8 cellular contexts compared by ENCODE assay signal in genomic region chr20:10171864-10172751, GRCh38. TPM values are rescaled to one million over a fixed set of nuclear protein-coding genes. Genes with fewer than 3 reads are reported as not detected.
DNase-seq lines count a peak whose midpoint lies in the region; ATAC-seq, FAIRE-seq and TF ChIP-seq lines count a peak whose summit lies in the region.

No MANE protein-coding gene starts in this region.

- H3K4me1 Mint-ChIP-seq in activated T-helper 17 cell treated with anti-CD3 and anti-CD28 coated beads, Interleukin-2, amount 50 U/mL, for 72 hours: peaks cover 4% of the 10 kb centered on the region

- TF ChIP-seq CTCF in omental fat pad (IDR thresholded peaks at IDR 0.05) (no peak), GM20000 (IDR thresholded peaks at IDR 0.05; ENCODE audit: extremely low read depth, missing control alignments) (no peak)

- peak; percentile 56 for FAIRE-seq in urothelium cell line (lab: Jason Lieb, UNC)

- ATAC-seq in GM18868 (IDR thresholded peaks at IDR 0.05; ENCODE audit: unreplicated experiment) (peak; percentile 48), omental fat pad (ENCODE audit: low FRiP score) (peak; percentile 77)
- ATAC-seq in activated T-helper 17 cell treated with anti-CD3 and anti-CD28 coated beads, Interleukin-2, amount 50 U/mL, for 72 hours (replicated peaks): peak; percentile 94

- H3K9me3 Mint-ChIP-seq in activated T-helper 17 cell treated with anti-CD3 and anti-CD28 coated beads, Interleukin-2, amount 50 U/mL, for 72 hours: peaks cover 5% of the 10 kb centered on the region

- H3K27me3 Mint-ChIP-seq in activated T-helper 17 cell treated with anti-CD3 and anti-CD28 coated beads, Interleukin-2, amount 50 U/mL, for 72 hours: peaks cover 33% of the 10 kb centered on the region

- intact Hi-C loops in head of caudate nucleus (cut with DNase I): no loop called here

- H3K36me3 Mint-ChIP-seq in activated T-helper 17 cell treated with anti-CD3 and anti-CD28 coated beads, Interleukin-2, amount 50 U/mL, for 72 hours (ENCODE audit: low read depth): no peaks in the 10 kb centered on the region

- DNase-seq in NCI-H2227 treated with DMSO at 0.1 percent for 48 hours (lab: John Stamatoyannopoulos, UW) (peak; percentile 49), head of caudate nucleus (peak; percentile 39 to 93 (median 80)), omental fat pad (ENCODE audit: low spot score) (no peak), urothelium cell line (ENCODE audit: low spot score) (peak; percentile 90), globus pallidus (ENCODE audit: low spot score) (no peak), GM20000 (ENCODE audit: low spot score) (no peak)

- H3K27ac Mint-ChIP-seq in activated T-helper 17 cell treated with anti-CD3 and anti-CD28 coated beads, Interleukin-2, amount 50 U/mL, for 72 hours: no peak overlapping the region

- H3K4me3 Mint-ChIP-seq in activated T-helper 17 cell treated with anti-CD3 and anti-CD28 coated beads, Interleukin-2, amount 50 U/mL, for 72 hours: peak overlapping the region; percentile 70

RNA-seq across cellular contexts. Expression of gene SNAP25, which starts 46.5 kb away (rescaled TPM):
- 1 to 10 TPM in 1 of 2 donors, under 1 TPM in 1; 0.13 to 7.2 TPM for total RNA-seq in activated T-helper 17 cell treated with anti-CD3 and anti-CD28 coated beads, Interleukin-2, amount 50 U/mL, for 72 hours
- total RNA-seq in omental fat pad: 1 to 10 TPM in 2 of 4 donors, under 1 TPM in 2; 0.47 to 4.8 (median 1.2) TPM

Comparison
In these comparisons a context has a peak if more than half of its experiments do, and no peak if none do; other contexts are left out.
1. DNase-seq: peak in NCI-H2227 treated with DMSO at 0.1 percent for 48 hours (single experiment), head of caudate nucleus (42 of 42) and urothelium cell line (single experiment); none in omental fat pad (single experiment), globus pallidus (single experiment) and GM20000 (single experiment).
2. Peak in every context shown above with its lines, with median percentiles within 50 percentile points of each other: ATAC-seq.